Comparison of ENCODE assay signal across 15 cellular contexts in genomic region chr1:12064073-12064969, GRCh38. TPM values are rescaled to one million over a fixed set of nuclear protein-coding genes. Genes with fewer than 3 reads are reported as not detected.
DNase-seq lines count a peak whose midpoint lies in the region; ATAC-seq and TF ChIP-seq lines count a peak whose summit lies in the region.
"Had no signal": no experiment of that assay in that cellular context is flagged by ENCODE, and none has a peak within 500 bp of the region (broad histone marks: within the 10 kb centered on the region; RNA-seq: fewer than 3 reads in every experiment).

No MANE protein-coding gene starts in this region.

- H3K4me1 Mint-ChIP-seq in CD4-positive, alpha-beta T cell (ENCODE audit: low read depth): peaks cover 39% of the 10 kb centered on the region
- H3K4me1 Mint-ChIP-seq in activated B cell treated with CpG ODN at 0.5 μM for 24 hours: peaks cover 41% of the 10 kb centered on the region

- no peak for ATAC-seq in CD4-positive, alpha-beta T cell (ENCODE audit: poor library complexity)
- ATAC-seq in activated B cell treated with CpG ODN at 0.5 μM for 24 hours (ENCODE audit: low read depth) (no peak), HG03378 (IDR thresholded peaks at IDR 0.05; ENCODE audit: unreplicated experiment) (no peak), HG02610 (IDR thresholded peaks at IDR 0.05; ENCODE audit: unreplicated experiment) (no peak), GM19023 (IDR thresholded peaks at IDR 0.05; ENCODE audit: unreplicated experiment) (no peak)
- ATAC-seq: Panc1 had no signal

- peak overlapping the region; percentile 46 for H3K4me3 Mint-ChIP-seq in CD4-positive, alpha-beta T cell
- H3K4me3 Mint-ChIP-seq in activated B cell treated with CpG ODN at 0.5 μM for 24 hours: peak overlapping the region; percentile 67

- CTCF ChIA-PET in CD4-positive, alpha-beta T cell (lab: Charles Lee): no interaction called here
- CTCF ChIA-PET in activated B cell treated with CpG ODN at 0.5 μM for 24 hours (lab: Charles Lee): interaction anchor here (0.7 kb wide), 1 partner anchor 20 kb away, joined by 3 read pairs; no protein-coding TSS in a partner anchor

- peak overlapping the region; percentile 61; the same call in 1 of the 2 replicates for H3K9ac ChIP-seq in iPS-20b (ENCODE audit: low read depth, low read length)

- H3K4me3 ChIP-seq in iPS-20b (ENCODE audit: low read length): peak overlapping the region; percentile 67

- in situ Hi-C loops in GM18951 (cut with MboI; ENCODE audit: low sequenced_read_pairs, unreplicated experiment): no loop called here

- POLR2A ChIA-PET in CD4-positive, alpha-beta T cell (lab: Charles Lee): interaction anchor here (1.4 kb wide), 1 partner anchor 157 kb away, joined by 3 read pairs; no protein-coding TSS in a partner anchor
- POLR2A ChIA-PET in activated B cell treated with CpG ODN at 0.5 μM for 24 hours (lab: Charles Lee): interaction anchor here (0.7 to 1.5 kb wide), 5 partner anchors 13 to 25 kb away, joined by 3 to 10 read pairs (median 5); no protein-coding TSS in a partner anchor

- no peaks in the 10 kb centered on the region for H3K9me3 ChIP-seq in CD4-positive, alpha-beta T cell (ENCODE audit: control insufficient read depth, low read length)
- H3K9me3 ChIP-seq in iPS-20b (ENCODE audit: insufficient read depth, low read depth, low read length): no peaks in the 10 kb centered on the region

- H3K9me3 Mint-ChIP-seq in CD4-positive, alpha-beta T cell: no peaks in the 10 kb centered on the region
- H3K9me3 Mint-ChIP-seq in activated B cell treated with CpG ODN at 0.5 μM for 24 hours: no peaks in the 10 kb centered on the region

- H3K4me1 ChIP-seq in iPS-20b (ENCODE audit: insufficient read depth, low read length): peaks cover 21% of the 10 kb centered on the region; the same call in 1 of the 2 replicates

- no peak overlapping the region for H3K27ac ChIP-seq in CD4-positive, alpha-beta T cell (ENCODE audit: low read depth, low read length)
- H3K27ac ChIP-seq in iPS-20b (ENCODE audit: low read length): no peak overlapping the region
- H3K27ac ChIP-seq: epithelial cell of prostate had no signal

- intact Hi-C loops in CD4-positive, alpha-beta T cell (cut with DNase I, micrococcal nuclease): no loop called here
- intact Hi-C loops in activated B cell treated with CpG ODN at 0.5 μM for 24 hours (cut with micrococcal nuclease): no loop called here

- no peak overlapping the region for H3K27ac Mint-ChIP-seq in CD4-positive, alpha-beta T cell
- peak overlapping the region; percentile 21 for H3K27ac Mint-ChIP-seq in activated B cell treated with CpG ODN at 0.5 μM for 24 hours

- H3K36me3 Mint-ChIP-seq in CD4-positive, alpha-beta T cell (ENCODE audit: low read depth): no peaks in the 10 kb centered on the region
- no peaks in the 10 kb centered on the region for H3K36me3 Mint-ChIP-seq in activated B cell treated with CpG ODN at 0.5 μM for 24 hours (ENCODE audit: low read depth)

- H3K27me3 Mint-ChIP-seq in CD4-positive, alpha-beta T cell: peaks cover 51% of the 10 kb centered on the region
- H3K27me3 Mint-ChIP-seq in activated B cell treated with CpG ODN at 0.5 μM for 24 hours: peaks cover 36% of the 10 kb centered on the region

- DNase-seq in CD4-positive, alpha-beta T cell: no peak
- DNase-seq in activated B cell treated with CpG ODN at 0.5 μM for 24 hours: no peak
- DNase-seq in GM19238 (ENCODE audit: insufficient read length, low spot score): no peak
- DNase-seq: NCI-H345; stimulated activated naive CD4-positive, alpha-beta T cell; T-helper 9 cell had no signal

- no peak for TF ChIP-seq CTCF in CD4-positive, alpha-beta T cell (IDR thresholded peaks at IDR 0.05)
- no peak for TF ChIP-seq CTCF in activated B cell treated with CpG ODN at 0.5 μM for 24 hours (IDR thresholded peaks at IDR 0.05)

- peak; percentile 7 for TF ChIP-seq POLR2A in GM18951 (IDR thresholded peaks at IDR 0.05; ENCODE audit: extremely low read depth, insufficient read depth, insufficient read length)

- H3K27me3 ChIP-seq in CD4-positive, alpha-beta T cell (ENCODE audit: control insufficient read depth, insufficient read depth, low read length): peaks cover 49% of the 10 kb centered on the region
- peaks cover 35% of the 10 kb centered on the region for H3K27me3 ChIP-seq in iPS-20b (ENCODE audit: insufficient read depth, low read length)

- no peaks in the 10 kb centered on the region for H3K36me3 ChIP-seq in iPS-20b (ENCODE audit: insufficient read depth, low read depth, low read length)

RNA-seq across cellular contexts. Expression of gene TNFRSF8, which starts 1.2 kb away (rescaled TPM):
- total RNA-seq in CD4-positive, alpha-beta T cell: under 1 TPM in 1 of 2 experiments, not detected in 1; 0.14 TPM
- 2.2 and 2.7 TPM in 2 replicates for total RNA-seq in activated B cell treated with CpG ODN at 0.5 μM for 24 hours
- total RNA-seq: bronchial epithelial cell, lung microvascular endothelial cell had no signal

RNA-seq across cellular contexts. Expression of gene MIIP, which starts 45.0 kb away (rescaled TPM):
- 10 to 100 TPM; 21.8 to 23.1 TPM for total RNA-seq in CD4-positive, alpha-beta T cell
- total RNA-seq in activated B cell treated with CpG ODN at 0.5 μM for 24 hours: 72.1 and 74.2 TPM in 2 replicates
